17 cellular contexts compared by ENCODE assay signal in genomic region chr3:95442766-95443165, GRCh38.
DNase-seq lines count a peak whose midpoint lies in the region; ATAC-seq lines count a peak whose summit lies in the region.
"Had no signal": no experiment of that assay in that cellular context is flagged by ENCODE, and none has a peak within 500 bp of the region (broad histone marks: within the 10 kb centered on the region; RNA-seq: fewer than 3 reads in every experiment).

No MANE protein-coding gene starts in this region.

- no peak for ATAC-seq in GM21528 (IDR thresholded peaks at IDR 0.05; ENCODE audit: low FRiP score, unreplicated experiment)
- ATAC-seq in GM21717 (IDR thresholded peaks at IDR 0.05; ENCODE audit: unreplicated experiment), result no peak
- ATAC-seq: A549; CD8-positive, alpha-beta T cell; GM12878 had no signal

- DNase-seq in DMS53 (lab: John Stamatoyannopoulos, UW), result peak; percentile 47
- DNase-seq in HT-29 (ENCODE audit: low spot score), result peak; percentile 29
- peak; percentile 1 for DNase-seq in SW480 (ENCODE audit: low spot score)
- DNase-seq in renal cortical epithelial cell (ENCODE audit: low read depth), result peak; percentile 4
- DNase-seq in stimulated activated naive CD4-positive, alpha-beta T cell (lab: John Stamatoyannopoulos, UW), result no peak
- DNase-seq in OCI-M1 (lab: John Stamatoyannopoulos, UW), result no peak
- DNase-seq: AML-193; Caco-2; Calu3; CD4-positive, alpha-beta T cell; CD8-positive, alpha-beta T cell; DMS79 treated with DMSO at 0.1 percent for 48 hours; GF-D8 had no signal

Comparison
In these comparisons a context has a peak if more than half of its experiments do, and no peak if none do; other contexts are left out.
1. DNase-seq: peak in DMS53 (single experiment), HT-29 (single experiment), SW480 (single experiment) and renal cortical epithelial cell (single experiment); none in stimulated activated naive CD4-positive, alpha-beta T cell (0 of 6) and OCI-M1 (single experiment).